In genomic region chr11:47715082-47715669, GRCh38 we compare ENCODE assay signal across 8 cellular contexts. TPM values are rescaled to one million over a fixed set of nuclear protein-coding genes. Genes with fewer than 3 reads are reported as not detected.
A peak's percentile ranks its signal among the peaks of the same experiment; 100 is the strongest.
DNase-seq lines count a peak whose midpoint lies in the region; FAIRE-seq and TF ChIP-seq lines count a peak whose summit lies in the region.

TSS of gene AGBL2 (minus strand) at chr11:47715369. CDS start at chr11:47714650, 719 bp downstream.

- FAIRE-seq in H54 (lab: Jason Lieb, UNC) = peak; percentile 23

- H3K9ac ChIP-seq in MM.1S (ENCODE audit: low read length) = peak within 1 kb of the TSS; percentile 63; the same call in 1 of the 2 replicates
- H3K9ac ChIP-seq in adipocyte (ENCODE audit: low read length) = peak within 1 kb of the TSS; percentile 90

- H3K36me3 ChIP-seq in MM.1S (replicated peaks; ENCODE audit: insufficient read depth, low read length) (peaks cover 16% of the 10 kb centered on the region), adipocyte (ENCODE audit: control insufficient read depth, insufficient read depth, low read length, severe bottlenecking) (peaks cover 45% of the 10 kb centered on the region), left ventricle myocardium inferior (peaks cover 39% of the 10 kb centered on the region), prostate gland (no peaks in the 10 kb centered on the region)

- TF ChIP-seq POLR2A in H54 (IDR thresholded peaks at IDR 0.05; ENCODE audit: low read depth, low read length) (peak; percentile 82), prostate gland (IDR thresholded peaks at IDR 0.05) (peak; percentile 67)

- no peaks in the 10 kb centered on the region for H3K79me2 ChIP-seq in MM.1S (ENCODE audit: low read length)

- DNase-seq in GF-D8 (lab: John Stamatoyannopoulos, UW) (peak; percentile 1), H54 (ENCODE audit: insufficient read length, low spot score) (peak; percentile 39), MM.1S (peak; percentile 71), SKM-1 treated with dmso at 0.1 percent for 144 hours (lab: John Stamatoyannopoulos, UW; ENCODE audit: unreplicated experiment) (peak; percentile 64), adipocyte (ENCODE audit: low read depth) (peak; percentile 88), left ventricle myocardium inferior (peak; percentile 76), prostate gland (ENCODE audit: low spot score) (peak; percentile 52), ureter (ENCODE audit: low spot score) (peak; percentile 75)

- peak within 1 kb of the TSS; percentile 76 for H3K4me3 ChIP-seq in MM.1S (ENCODE audit: low read length)
- H3K4me3 ChIP-seq in adipocyte (ENCODE audit: low read length) = peak within 1 kb of the TSS; percentile 90
- H3K4me3 ChIP-seq in left ventricle myocardium inferior = peak within 1 kb of the TSS; percentile 88
- H3K4me3 ChIP-seq in prostate gland = peak within 1 kb of the TSS; percentile 64 to 81

- under 1% methylated on average over 35 of the region's 35 CpGs for WGBS in prostate gland

- peaks cover 26% of the 10 kb centered on the region for H3F3A ChIP-seq in MM.1S (ENCODE audit: insufficient read depth, low read length)

- H4K20me1 ChIP-seq in MM.1S (ENCODE audit: insufficient read depth, low read length) = no peaks in the 10 kb centered on the region

- H3K4me1 ChIP-seq in MM.1S (ENCODE audit: low read length) = no peaks in the 10 kb centered on the region
- H3K4me1 ChIP-seq in adipocyte (ENCODE audit: control insufficient read depth, insufficient read depth, low read length) = peaks cover 10% of the 10 kb centered on the region
- H3K4me1 ChIP-seq in left ventricle myocardium inferior = peaks cover 17% of the 10 kb centered on the region
- H3K4me1 ChIP-seq in prostate gland (replicated peaks) = no peaks in the 10 kb centered on the region

- no peaks in the 10 kb centered on the region for H3K27me3 ChIP-seq in MM.1S (replicated peaks; ENCODE audit: insufficient read depth, low read length)
- no peaks in the 10 kb centered on the region for H3K27me3 ChIP-seq in adipocyte (replicated peaks; ENCODE audit: control insufficient read depth, insufficient read depth, low read length)
- no peaks in the 10 kb centered on the region for H3K27me3 ChIP-seq in left ventricle myocardium inferior (ENCODE audit: low read depth)
- H3K27me3 ChIP-seq in prostate gland (replicated peaks; ENCODE audit: insufficient read depth) = no peaks in the 10 kb centered on the region

- H2AFZ ChIP-seq in MM.1S (ENCODE audit: low read length) = peak within 1 kb of the TSS; percentile 86

- intact Hi-C loops in left ventricle myocardium inferior (cut with micrococcal nuclease) = no loop called here
- intact Hi-C loops in prostate gland (cut with DNase I) = loop anchor here (2.0 kb wide), 1 partner anchor 72 kb away; the partner anchor contains the start of gene MTCH2

- peak within 1 kb of the TSS; percentile 38; the same call in 1 of the 2 replicates for H3K27ac ChIP-seq in MM.1S (ENCODE audit: low read length)
- H3K27ac ChIP-seq in left ventricle myocardium inferior (replicated peaks) = peak within 1 kb of the TSS; percentile 79
- H3K27ac ChIP-seq in prostate gland = peak within 1 kb of the TSS; percentile 69 to 75

- H3K9me2 ChIP-seq in MM.1S (replicated peaks; ENCODE audit: insufficient read depth, low read length) = no peaks in the 10 kb centered on the region

- no peaks in the 10 kb centered on the region for H3K9me3 ChIP-seq in MM.1S (replicated peaks; ENCODE audit: insufficient read depth, low read length)
- no peaks in the 10 kb centered on the region for H3K9me3 ChIP-seq in adipocyte (ENCODE audit: control insufficient read depth, low read length)
- H3K9me3 ChIP-seq in left ventricle myocardium inferior (replicated peaks) = no peaks in the 10 kb centered on the region
- no peaks in the 10 kb centered on the region for H3K9me3 ChIP-seq in prostate gland

- H3K4me2 ChIP-seq in MM.1S (ENCODE audit: low read depth, low read length) = peak within 1 kb of the TSS; percentile 92

- TF ChIP-seq CTCF in MM.1S (IDR thresholded peaks at IDR 0.05; ENCODE audit: low read length) = no peak
- no peak for TF ChIP-seq CTCF in left ventricle myocardium inferior (IDR thresholded peaks at IDR 0.05; ENCODE audit: borderline replicate concordance)
- no peak for TF ChIP-seq CTCF in prostate gland (IDR thresholded peaks at IDR 0.05)

RNA-seq across cellular contexts. Expression of gene AGBL2, which starts in this region (rescaled TPM):
- total RNA-seq in left ventricle myocardium inferior (0.38 TPM), prostate gland (1 to 10 TPM; 3.6 to 4.4 TPM), ureter (4.9 TPM)

Comparison
In these comparisons a context has a peak if more than half of its experiments do, and no peak if none do; other contexts are left out.
1. Peak in every context shown above with its lines: DNase-seq, H3K4me3 ChIP-seq and H3K27ac ChIP-seq.
2. Peak in DNase-seq, H3K4me3 ChIP-seq and H3K27ac ChIP-seq in left ventricle myocardium inferior; RNA of the gene not detected or under 1 TPM.
3. DNase-seq: peak in every context shown above with its lines; median percentile 88 in adipocyte; 76 in left ventricle myocardium inferior; 75 in ureter; 71 in MM.1S; 64 in SKM-1 treated with dmso at 0.1 percent for 144 hours; 52 in prostate gland; 39 in H54; 1 in GF-D8.